ENCODE assay signal across 15 cellular contexts in genomic region chr3:110459021-110459420, GRCh38.
"Had no signal": no experiment of that assay in that cellular context is flagged by ENCODE, and none has a peak within 500 bp of the region (broad histone marks: within the 10 kb centered on the region; RNA-seq: fewer than 3 reads in every experiment).

No MANE protein-coding gene starts in this region.

- DNase-seq: activated CD4-positive, alpha-beta memory T cell treated with anti-CD3 and anti-CD28 coated beads, Interleukin-2, amount 10 ng/mL, durations not matched to agents 7 days and 5 days; activated CD4-positive, alpha-beta T cell treated with anti-CD3 and anti-CD28 coated beads for 4 hours; activated effector memory CD4-positive, alpha-beta T cell treated with anti-CD3 and anti-CD28 coated beads, Interleukin-2, amount 50 U/mL, for 16 hours; activated T-cell treated with anti-CD3 and anti-CD28 coated beads, Interleukin-2, amount 50 U/mL, for 48 hours; anterior cingulate cortex; head of caudate nucleus; nephron progenitor cell; small intestine; stimulated activated CD4-positive, alpha-beta T cell treated with anti-CD3 and anti-CD28 coated beads, Interleukin-4, amount 100 ng/mL, for 24 hours; stimulated activated naive CD4-positive, alpha-beta T cell; substantia nigra had no signal

- H3K27ac ChIP-seq: esophagus muscularis mucosa, right atrium auricular region, tibial nerve had no signal

- H3K4me3 ChIP-seq: esophagus muscularis mucosa, right atrium auricular region, tibial nerve had no signal

- ATAC-seq: WTC11 had no signal

- H3K4me1 ChIP-seq: esophagus muscularis mucosa, right atrium auricular region, tibial nerve had no signal

- H3K9me3 ChIP-seq: esophagus muscularis mucosa, tibial nerve had no signal

- H3K36me3 ChIP-seq: esophagus muscularis mucosa, right atrium auricular region, tibial nerve had no signal

- H3K27me3 ChIP-seq: esophagus muscularis mucosa, right atrium auricular region, tibial nerve had no signal
